In genomic region chr5:36360311-36360710, GRCh38 we compare ENCODE assay signal across 1 cellular context.
TF ChIP-seq lines count a peak whose summit lies in the region.

No MANE protein-coding gene starts in this region.

TF ChIP-seq in K562, 482 proteins besides CTCF, POLR2A, EP300 and RAD21 (continued from another document):
- TF ChIP-seq USF2 (CRISPR knock-in tag; IDR thresholded peaks at IDR 0.05) (no peak), ZNF436 (CRISPR knock-in tag; IDR thresholded peaks at IDR 0.05) (no peak), ZNF75A (CRISPR knock-in tag; IDR thresholded peaks at IDR 0.05) (no peak)
